ENCODE assay signal across 8 cellular contexts in the genomic region with DNA sequence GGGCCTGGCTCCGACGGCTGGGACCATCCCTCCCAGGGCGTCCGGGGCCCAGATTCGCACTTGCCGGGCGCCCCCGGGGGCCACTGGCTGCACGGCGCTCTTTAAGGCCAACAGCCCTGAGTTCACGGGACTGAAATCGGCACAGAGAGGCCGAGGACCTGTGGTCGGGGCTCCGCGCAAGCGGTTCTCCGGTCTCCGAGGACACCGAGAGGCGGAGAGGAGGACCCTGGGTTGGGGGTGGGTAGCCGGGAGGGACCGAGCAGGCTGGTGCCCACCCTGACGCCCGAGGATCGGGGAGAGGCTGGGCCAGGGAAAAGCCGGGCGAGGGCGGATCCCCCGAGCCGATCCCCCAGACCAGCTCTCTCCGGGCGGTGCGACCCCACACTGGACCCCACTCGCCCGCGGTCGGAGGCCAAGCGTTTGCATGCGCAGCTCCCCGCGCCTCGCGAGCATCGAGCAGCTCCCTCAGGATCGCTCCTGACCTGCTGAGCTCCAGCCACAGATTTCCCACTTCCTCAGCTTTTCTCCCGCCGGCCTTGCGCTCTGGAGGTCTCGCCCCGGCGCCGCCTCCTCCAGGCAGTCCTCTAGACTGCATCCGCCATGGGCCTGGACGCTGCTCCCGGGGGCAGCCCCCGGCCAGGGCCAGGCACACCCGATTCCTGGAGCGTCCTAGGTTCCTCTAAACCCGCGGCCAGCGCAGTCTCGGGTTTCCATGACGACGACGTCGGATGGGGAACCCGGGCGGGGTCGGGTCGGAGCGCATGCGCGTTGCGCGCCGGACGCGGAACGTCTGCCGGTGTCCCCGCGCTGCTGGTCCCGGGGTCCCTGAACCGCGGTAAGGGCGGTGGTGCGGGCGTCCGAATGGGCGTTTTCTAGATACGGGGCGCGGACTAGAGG. TPM values are rescaled to one million over a fixed set of nuclear protein-coding genes. Genes with fewer than 3 reads are reported as not detected.
DNase-seq lines count a peak whose midpoint lies in the region; ATAC-seq and TF ChIP-seq lines count a peak whose summit lies in the region.

No MANE protein-coding gene starts in this region.

- no peaks in the 10 kb centered on the region for H3K9me3 ChIP-seq in left lung

- ATAC-seq in HG02852 (IDR thresholded peaks at IDR 0.05; ENCODE audit: unreplicated experiment) (peak; percentile 81), left lung (peak; percentile 81), HG03457 (IDR thresholded peaks at IDR 0.05; ENCODE audit: unreplicated experiment) (no peak)

- intact Hi-C loops in activated CD4-positive, alpha-beta T cell treated with anti-CD3 and anti-CD28 coated beads, Interleukin-2, amount 10 ng/mL, durations not matched to agents 24 days and 14 days (cut with micrococcal nuclease), result loop anchor here (1.0 to 10.0 kb wide), 3 partner anchors 17 to 133 kb away; partner anchors contain the start of gene NAT8L
- intact Hi-C loops in dendritic cell treated with granulocyte-macrophage colony-stimulating factor and Interleukin-4, amounts not matched to agents 40 ng/mL and 50 ng/mL, for 4 days (cut with micrococcal nuclease), result loop anchor here (1.0 kb wide), 1 partner anchor 32 kb away; no protein-coding TSS in a partner anchor
- intact Hi-C loops in left lung (cut with DNase I), result no loop called here

- TF ChIP-seq CTCF in GM12872 (IDR thresholded peaks at IDR 0.05; ENCODE audit: insufficient read depth, low read depth, low read length), result 0 out of 3 replicates have a peak, but pooled peaks have one; percentile 5
- TF ChIP-seq CTCF in left lung (IDR thresholded peaks at IDR 0.05), result no peak

- peak overlapping the region; percentile 86 for H3K4me3 Mint-ChIP-seq in activated CD4-positive, alpha-beta T cell treated with anti-CD3 and anti-CD28 coated beads, Interleukin-2, amount 10 ng/mL, durations not matched to agents 24 days and 14 days
- H3K4me3 Mint-ChIP-seq in dendritic cell treated with granulocyte-macrophage colony-stimulating factor and Interleukin-4, amounts not matched to agents 40 ng/mL and 50 ng/mL, for 4 days, result peak overlapping the region; percentile 93

- no peaks in the 10 kb centered on the region for H3K36me3 ChIP-seq in left lung

- H3K36me3 Mint-ChIP-seq in activated CD4-positive, alpha-beta T cell treated with anti-CD3 and anti-CD28 coated beads, Interleukin-2, amount 10 ng/mL, durations not matched to agents 24 days and 14 days (ENCODE audit: low read depth), result no peaks in the 10 kb centered on the region
- H3K36me3 Mint-ChIP-seq in dendritic cell treated with granulocyte-macrophage colony-stimulating factor and Interleukin-4, amounts not matched to agents 40 ng/mL and 50 ng/mL, for 4 days (ENCODE audit: low read depth), result peaks cover 24% of the 10 kb centered on the region

- peaks cover 12 to 27% of the 10 kb centered on the region in 2 donors for H3K4me1 ChIP-seq in left lung

- peak overlapping the region; percentile 52 to 55 for H3K4me3 ChIP-seq in left lung

- H3K4me1 Mint-ChIP-seq in activated CD4-positive, alpha-beta T cell treated with anti-CD3 and anti-CD28 coated beads, Interleukin-2, amount 10 ng/mL, durations not matched to agents 24 days and 14 days, result peaks cover 7% of the 10 kb centered on the region
- H3K4me1 Mint-ChIP-seq in dendritic cell treated with granulocyte-macrophage colony-stimulating factor and Interleukin-4, amounts not matched to agents 40 ng/mL and 50 ng/mL, for 4 days (ENCODE audit: low read depth), result peaks cover 23% of the 10 kb centered on the region

- H3K27ac ChIP-seq in left lung, result no peak overlapping the region

- peaks cover 20 to 90% of the 10 kb centered on the region in 2 donors for H3K27me3 ChIP-seq in left lung

- peak overlapping the region; percentile 58 for H3K27ac Mint-ChIP-seq in activated CD4-positive, alpha-beta T cell treated with anti-CD3 and anti-CD28 coated beads, Interleukin-2, amount 10 ng/mL, durations not matched to agents 24 days and 14 days
- peak overlapping the region; percentile 81 for H3K27ac Mint-ChIP-seq in dendritic cell treated with granulocyte-macrophage colony-stimulating factor and Interleukin-4, amounts not matched to agents 40 ng/mL and 50 ng/mL, for 4 days

- H3K27me3 Mint-ChIP-seq in activated CD4-positive, alpha-beta T cell treated with anti-CD3 and anti-CD28 coated beads, Interleukin-2, amount 10 ng/mL, durations not matched to agents 24 days and 14 days, result peaks cover 30% of the 10 kb centered on the region
- H3K27me3 Mint-ChIP-seq in dendritic cell treated with granulocyte-macrophage colony-stimulating factor and Interleukin-4, amounts not matched to agents 40 ng/mL and 50 ng/mL, for 4 days, result peaks cover 63% of the 10 kb centered on the region

- peak; percentile 86 for DNase-seq in NCI-H2227 (lab: John Stamatoyannopoulos, UW; ENCODE audit: unreplicated experiment)
- peak; percentile 98 for DNase-seq in activated CD4-positive, alpha-beta T cell treated with anti-CD3 and anti-CD28 coated beads, Interleukin-2, amount 10 ng/mL, durations not matched to agents 24 days and 14 days
- DNase-seq in left lung, result peak; percentile 90 to 98
- peak; percentile 86 for DNase-seq in stimulated activated CD4-positive, alpha-beta T cell treated with anti-CD3 and anti-CD28 coated beads, Interleukin-1b, Interleukin-23, amount 100 ng/mL, for 48 hours

- H3K9me3 Mint-ChIP-seq in activated CD4-positive, alpha-beta T cell treated with anti-CD3 and anti-CD28 coated beads, Interleukin-2, amount 10 ng/mL, durations not matched to agents 24 days and 14 days, result no peaks in the 10 kb centered on the region
- peaks cover 8% of the 10 kb centered on the region for H3K9me3 Mint-ChIP-seq in dendritic cell treated with granulocyte-macrophage colony-stimulating factor and Interleukin-4, amounts not matched to agents 40 ng/mL and 50 ng/mL, for 4 days

RNA-seq across cellular contexts. Expression of gene NAT8L, which starts 17.6 kb away (rescaled TPM):
- 7.3 and 7.7 TPM in 2 replicates for total RNA-seq in activated CD4-positive, alpha-beta T cell treated with anti-CD3 and anti-CD28 coated beads, Interleukin-2, amount 10 ng/mL, durations not matched to agents 24 days and 14 days
- total RNA-seq in left lung, result under 1 TPM; 0.23 to 0.24 TPM

RNA-seq across cellular contexts. Expression of gene NELFA, which starts 32.7 kb away (rescaled TPM):
- 51.1 and 57.4 TPM in 2 replicates for total RNA-seq in activated CD4-positive, alpha-beta T cell treated with anti-CD3 and anti-CD28 coated beads, Interleukin-2, amount 10 ng/mL, durations not matched to agents 24 days and 14 days
- total RNA-seq in left lung, result 10 to 100 TPM; 22.5 to 22.9 TPM

Comparison
In these comparisons a context has a peak if more than half of its experiments do, and no peak if none do; other contexts are left out.
1. intact Hi-C loops: an anchor here in activated CD4-positive, alpha-beta T cell treated with anti-CD3 and anti-CD28 coated beads, Interleukin-2, amount 10 ng/mL, durations not matched to agents 24 days and 14 days (1.0 to 10.0 kb wide) and dendritic cell treated with granulocyte-macrophage colony-stimulating factor and Interleukin-4, amounts not matched to agents 40 ng/mL and 50 ng/mL, for 4 days (1.0 kb wide); none called in left lung.